In the genomic region with DNA sequence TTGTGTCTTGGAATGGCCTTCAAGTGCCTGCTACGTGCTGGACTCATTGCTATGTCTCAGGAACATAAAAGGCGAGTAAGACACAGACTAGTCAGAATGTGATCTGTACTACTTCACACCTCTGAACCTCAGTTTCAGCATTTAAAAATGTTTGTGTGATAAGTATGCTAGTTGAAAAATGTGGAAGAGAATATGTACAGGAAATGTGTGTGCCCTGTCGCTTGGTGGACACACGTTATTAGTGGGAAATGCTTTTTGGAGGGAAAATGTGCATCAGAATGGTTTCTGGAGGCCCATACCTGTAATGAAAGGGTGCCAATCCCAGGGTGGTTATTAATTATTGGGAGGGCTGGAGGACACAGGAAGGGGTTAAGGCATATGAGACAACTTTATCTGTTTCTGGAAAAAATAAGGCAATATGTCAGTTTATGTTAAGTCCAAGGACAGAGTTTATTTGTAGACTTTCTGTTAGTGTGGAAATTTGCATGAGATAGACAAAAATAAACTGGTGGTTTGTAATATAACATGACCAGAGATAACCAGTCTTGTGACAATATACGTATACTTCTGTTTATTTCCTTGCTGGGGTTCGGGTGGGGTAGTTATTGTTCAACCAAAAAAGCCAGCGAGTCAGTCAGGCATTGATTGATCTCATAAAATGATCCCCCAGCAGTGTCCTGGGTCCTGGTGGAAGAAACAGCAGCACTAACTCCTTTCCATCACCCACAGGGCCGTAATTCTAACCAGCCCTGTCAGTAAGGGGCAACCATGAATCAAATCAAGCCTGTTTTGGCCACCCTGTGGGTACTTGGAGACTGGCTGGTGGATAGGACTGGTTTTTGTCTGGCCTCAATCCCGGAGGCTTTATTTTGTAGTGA, we compare ENCODE assay signal across 9 cellular contexts.
A peak's percentile ranks its signal among the peaks of the same experiment; 100 is the strongest.
DNase-seq lines count a peak whose midpoint lies in the region; ATAC-seq and TF ChIP-seq lines count a peak whose summit lies in the region.
"Had no signal": no experiment of that assay in that cellular context is flagged by ENCODE, and none has a peak within 500 bp of the region (broad histone marks: within the 10 kb centered on the region; RNA-seq: fewer than 3 reads in every experiment).

No MANE protein-coding gene starts in this region.

- no peaks in the 10 kb centered on the region for H3K9me3 Mint-ChIP-seq in CD14-positive monocyte
- no peaks in the 10 kb centered on the region for H3K9me3 Mint-ChIP-seq in endodermal cell
- H3K9me3 Mint-ChIP-seq in T-helper 2 cell treated with Interferon-gamma antibody and Interleukin-4, amounts not matched to agents 5 μg/mL and 100 μg/mL, for 36 hours: no peaks in the 10 kb centered on the region

- H3K4me1 ChIP-seq in endodermal cell (ENCODE audit: control insufficient read depth, insufficient read depth, low read length): peaks cover 14% of the 10 kb centered on the region

- H3K4me3 Mint-ChIP-seq in CD14-positive monocyte (no peak overlapping the region), endodermal cell (no peak overlapping the region)
- no peak overlapping the region for H3K4me3 Mint-ChIP-seq in T-helper 2 cell treated with Interferon-gamma antibody and Interleukin-4, amounts not matched to agents 5 μg/mL and 100 μg/mL, for 36 hours

- H3K4me3 ChIP-seq in endodermal cell (ENCODE audit: low read length) (no peak overlapping the region), foreskin fibroblast (ENCODE audit: low read depth in 1 of 2, low read length in 2 of 2) (no peak overlapping the region)

- H3K27me3 ChIP-seq in endodermal cell (ENCODE audit: control insufficient read depth, insufficient read depth, low read length, poor library complexity, severe bottlenecking): no peaks in the 10 kb centered on the region

- DNase-seq in CD14-positive monocyte (ENCODE audit: low spot score): no peak
- peak; percentile 30 for DNase-seq in endodermal cell
- DNase-seq in foreskin fibroblast: no peak
- DNase-seq in NCI-H345 treated with DMSO at 0.1 percent for 48 hours (lab: John Stamatoyannopoulos, UW; ENCODE audit: unreplicated experiment): no peak
- DNase-seq in DMS153 treated with DMSO at 0.1 percent for 48 hours (lab: John Stamatoyannopoulos, UW; ENCODE audit: unreplicated experiment): no peak
- no peak for DNase-seq in T-helper 2 cell treated with Interferon-gamma antibody and Interleukin-4, amounts not matched to agents 5 μg/mL and 100 μg/mL, for 36 hours (ENCODE audit: low spot score)
- DNase-seq: DMS79 treated with DMSO at 0.1 percent for 48 hours had no signal

- intact Hi-C loops in CD14-positive monocyte (cut with micrococcal nuclease): loop anchor here in 1 of 2 donors (10.0 kb wide), 1 partner anchor 61 kb away; no protein-coding TSS in a partner anchor

- H3K27ac Mint-ChIP-seq in CD14-positive monocyte (peak overlapping the region in 5 of 7 donors; percentile 51 to 90 (median 82)), endodermal cell (no peak overlapping the region)
- H3K27ac Mint-ChIP-seq in T-helper 2 cell treated with Interferon-gamma antibody and Interleukin-4, amounts not matched to agents 5 μg/mL and 100 μg/mL, for 36 hours: no peak overlapping the region

- peak; percentile 46 for ATAC-seq in GM19035 (IDR thresholded peaks at IDR 0.05; ENCODE audit: unreplicated experiment)
- ATAC-seq in HG03159 (IDR thresholded peaks at IDR 0.05; ENCODE audit: unreplicated experiment): peak; percentile 52

- TF ChIP-seq CTCF in CD14-positive monocyte (IDR thresholded peaks at IDR 0.05) (no peak), endodermal cell (conservative IDR thresholded peaks at IDR 0.05) (peak; percentile 44), foreskin fibroblast (IDR thresholded peaks at IDR 0.05; ENCODE audit: low read depth, low read length) (no peak)

- H3K36me3 Mint-ChIP-seq in CD14-positive monocyte: peaks cover 3 to 14% of the 10 kb centered on the region in 2 donors
- no peaks in the 10 kb centered on the region for H3K36me3 Mint-ChIP-seq in endodermal cell (ENCODE audit: low read depth)
- H3K36me3 Mint-ChIP-seq in T-helper 2 cell treated with Interferon-gamma antibody and Interleukin-4, amounts not matched to agents 5 μg/mL and 100 μg/mL, for 36 hours (ENCODE audit: low read depth): peaks cover 11% of the 10 kb centered on the region

- no peaks in the 10 kb centered on the region for H3K27me3 Mint-ChIP-seq in CD14-positive monocyte (ENCODE audit: low read depth in 3 of 3)
- H3K27me3 Mint-ChIP-seq in endodermal cell (ENCODE audit: insufficient read depth): no peaks in the 10 kb centered on the region
- no peaks in the 10 kb centered on the region for H3K27me3 Mint-ChIP-seq in T-helper 2 cell treated with Interferon-gamma antibody and Interleukin-4, amounts not matched to agents 5 μg/mL and 100 μg/mL, for 36 hours (ENCODE audit: low read depth)

- no peak overlapping the region for H3K9ac ChIP-seq in endodermal cell (ENCODE audit: extremely low read depth, low read length, poor library complexity, severe bottlenecking)

- H3K4me1 Mint-ChIP-seq in CD14-positive monocyte (peaks cover 32% of the 10 kb centered on the region), endodermal cell (peaks cover 23% of the 10 kb centered on the region)
- peaks cover 36% of the 10 kb centered on the region for H3K4me1 Mint-ChIP-seq in T-helper 2 cell treated with Interferon-gamma antibody and Interleukin-4, amounts not matched to agents 5 μg/mL and 100 μg/mL, for 36 hours (ENCODE audit: low read depth)

- H3K36me3 ChIP-seq in endodermal cell (ENCODE audit: control insufficient read depth, insufficient read depth, low read length): no peaks in the 10 kb centered on the region

- 77 to 88% methylated on average over 3 to 9 of the region's 9 CpGs for WGBS in endodermal cell (ENCODE audit: insufficient coverage in 1 of 2, insufficient read length in 1 of 2), 2 experiments

- H3K9me3 ChIP-seq in endodermal cell (ENCODE audit: control insufficient read depth, low read length): no peaks in the 10 kb centered on the region

- H3K27ac ChIP-seq in endodermal cell (ENCODE audit: low read depth, low read length): peak overlapping the region; percentile 62

Comparison
In these comparisons a context has a peak if more than half of its experiments do, and no peak if none do; other contexts are left out.
1. H3K27ac Mint-ChIP-seq: peak in CD14-positive monocyte (5 of 7); none in endodermal cell (single experiment) and T-helper 2 cell treated with Interferon-gamma antibody and Interleukin-4, amounts not matched to agents 5 μg/mL and 100 μg/mL, for 36 hours (single experiment).